25 cellular contexts compared by ENCODE assay signal in the genomic region with DNA sequence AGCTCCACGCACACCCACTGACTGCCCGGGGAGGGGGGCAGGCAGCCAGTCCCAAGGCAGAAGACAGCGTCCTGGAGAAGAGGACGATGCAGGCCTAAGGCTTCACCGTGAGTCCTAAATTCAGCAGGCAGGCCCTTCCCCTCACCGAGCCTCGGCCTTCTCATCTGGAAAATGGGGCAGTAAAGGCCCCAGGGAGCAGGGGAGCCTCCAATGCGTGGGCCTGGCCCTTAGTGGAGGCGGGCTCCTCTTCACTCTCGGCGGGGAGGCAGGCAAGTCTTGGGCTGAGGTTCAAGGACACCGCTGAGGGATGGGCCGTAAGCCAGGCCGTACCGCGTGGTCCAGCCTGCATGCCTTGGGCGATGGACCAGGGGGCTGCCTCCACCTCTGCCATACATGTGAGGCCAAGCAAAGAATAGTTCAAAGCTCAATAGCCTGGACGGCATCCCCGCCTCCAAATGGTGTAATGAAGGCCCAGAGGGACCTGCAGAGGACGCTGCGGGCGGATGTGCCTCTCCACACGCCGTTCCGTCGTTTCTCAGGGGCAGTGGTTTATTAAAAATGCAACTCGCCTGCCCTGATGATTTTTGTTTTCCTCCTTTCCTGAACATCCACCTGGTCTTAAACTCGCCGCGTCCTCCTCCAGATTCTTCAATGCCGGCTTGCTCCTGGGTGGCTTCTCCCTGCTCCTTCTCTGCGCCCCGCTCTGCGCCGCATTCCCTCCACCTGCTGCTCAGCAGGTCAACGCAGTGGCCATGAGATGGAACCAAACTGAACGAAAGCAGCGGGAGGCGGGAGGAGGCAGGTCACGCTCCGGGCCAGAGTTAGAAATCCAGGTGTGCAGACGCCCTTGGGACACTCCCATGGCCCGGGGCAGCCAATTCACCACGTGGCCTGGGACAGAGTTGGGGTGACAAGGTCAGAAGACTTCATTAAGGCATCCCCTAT.
"Had no signal": no experiment of that assay in that cellular context is flagged by ENCODE, and none has a peak within 500 bp of the region (broad histone marks: within the 10 kb centered on the region; RNA-seq: fewer than 3 reads in every experiment).

No MANE protein-coding gene starts in this region.

- H3K9ac ChIP-seq: KMS-11 had no signal

- H3K9me3 ChIP-seq: ascending aorta, SJSA1 had no signal

- H3K27ac ChIP-seq: ascending aorta, KMS-11, SJSA1 had no signal

- DNase-seq: activated CD4-positive, alpha-beta T cell treated with anti-CD3 and anti-CD28 coated beads, Interleukin-2, amount 10 ng/mL, durations not matched to agents 24 days and 14 days; activated CD4-positive, alpha-beta T cell treated with anti-CD3 and anti-CD28 coated beads, Interleukin-2, amount 50 U/mL, for 4 hours; activated CD8-positive, alpha-beta T cell treated with anti-CD3 and anti-CD28 coated beads for 36 hours; activated effector memory CD4-positive, alpha-beta T cell treated with anti-CD3 and anti-CD28 coated beads, Interleukin-2, amount 50 U/mL, for 16 hours; activated naive CD4-positive, alpha-beta T cell; activated naive CD4-positive, alpha-beta T cell treated with anti-CD3 and anti-CD28 coated beads, Interleukin-2, amount 50 U/mL, for 16 hours; activated naive CD8-positive, alpha-beta T cell treated with anti-CD3 and anti-CD28 coated beads for 36 hours; activated T-cell treated with anti-CD3 and anti-CD28 coated beads, Interleukin-2, amount 50 U/mL, for 1 hour; activated T-cell treated with anti-CD3 and anti-CD28 coated beads, Interleukin-2, amount 50 U/mL, for 72 hours; amniotic stem cell; MM.1S; MV-4-11; NCI-H1092; NCI-H1436 treated with DMSO at 0.1 percent for 48 hours; NCI-H1694 treated with DMSO at 0.1 percent for 48 hours; NCI-H2029; NCI-H345; NCI-H524 treated with DMSO at 0.1 percent for 48 hours; SHP77 treated with DMSO at 0.1 percent for 48 hours; T-helper 1 cell; T-helper 2 cell; T1000 had no signal

- H3K4me1 ChIP-seq: ascending aorta had no signal

- H3K4me3 ChIP-seq: ascending aorta, SJSA1 had no signal

- H3K36me3 ChIP-seq: ascending aorta, SJSA1 had no signal

- H3K27me3 ChIP-seq: ascending aorta had no signal
